Comparison of ENCODE assay signal across 21 cellular contexts in genomic region chr1:115793162-115793561, GRCh38. TPM values are rescaled to one million over a fixed set of nuclear protein-coding genes. Genes with fewer than 3 reads are reported as not detected.
"Had no signal": no experiment of that assay in that cellular context is flagged by ENCODE, and none has a peak within 500 bp of the region (broad histone marks: within the 10 kb centered on the region; RNA-seq: fewer than 3 reads in every experiment).

No MANE protein-coding gene starts in this region.

- H3K4me3 Mint-ChIP-seq: activated CD4-positive, alpha-beta memory T cell treated with anti-CD3 and anti-CD28 coated beads for 36 hours; activated CD8-positive, alpha-beta memory T cell treated with anti-CD3 and anti-CD28 coated beads, Interleukin-2, amount 10 ng/mL, durations not matched to agents 7 days and 5 days; activated T-cell treated with anti-CD3 and anti-CD28 coated beads, Interleukin-2, amount 50 U/mL, for 24 hours; memory B cell; natural killer cell treated with Interleukin-12 subunit alpha and Interleukin-12 subunit beta and Interleukin-15 and Interleukin-18, amount 100 ng/mL, for 72 hours; stimulated activated naive CD8-positive, alpha-beta T cell treated with anti-CD3 and anti-CD28 coated beads, Interleukin-15, amount 100 ng/mL, for 72 hours; T-helper 2 cell treated with Interferon-gamma antibody and Interleukin-4, amounts not matched to agents 5 μg/mL and 100 μg/mL, for 36 hours had no signal

- H3K9me3 ChIP-seq: adrenal gland, gastrocnemius medialis, testis, upper lobe of right lung had no signal

- DNase-seq: activated CD4-positive, alpha-beta memory T cell treated with anti-CD3 and anti-CD28 coated beads for 36 hours; activated CD4-positive, alpha-beta T cell treated with anti-CD3 and anti-CD28 coated beads for 1 hour; activated CD8-positive, alpha-beta memory T cell treated with anti-CD3 and anti-CD28 coated beads, Interleukin-2, amount 10 ng/mL, durations not matched to agents 7 days and 5 days; activated effector memory CD4-positive, alpha-beta T cell treated with Interleukin-2 at 50 U/mL for 16 hours; activated naive CD4-positive, alpha-beta T cell treated with anti-CD3 and anti-CD28 coated beads, Interleukin-2, amount 50 U/mL, for 16 hours; activated T-cell treated with anti-CD3 and anti-CD28 coated beads, Interleukin-2, amount 50 U/mL, for 24 hours; adrenal gland; gastrocnemius medialis; islet precursor cell; posterior cingulate gyrus; stimulated activated naive CD8-positive, alpha-beta T cell treated with anti-CD3 and anti-CD28 coated beads, Interleukin-15, amount 100 ng/mL, for 72 hours; SW 1271; testis; upper lobe of right lung had no signal

- H3K27ac Mint-ChIP-seq: activated CD4-positive, alpha-beta memory T cell treated with anti-CD3 and anti-CD28 coated beads for 36 hours; activated CD8-positive, alpha-beta memory T cell treated with anti-CD3 and anti-CD28 coated beads, Interleukin-2, amount 10 ng/mL, durations not matched to agents 7 days and 5 days; activated T-cell treated with anti-CD3 and anti-CD28 coated beads, Interleukin-2, amount 50 U/mL, for 24 hours; memory B cell; natural killer cell treated with Interleukin-12 subunit alpha and Interleukin-12 subunit beta and Interleukin-15 and Interleukin-18, amount 100 ng/mL, for 72 hours; stimulated activated naive CD8-positive, alpha-beta T cell treated with anti-CD3 and anti-CD28 coated beads, Interleukin-15, amount 100 ng/mL, for 72 hours; T-helper 2 cell treated with Interferon-gamma antibody and Interleukin-4, amounts not matched to agents 5 μg/mL and 100 μg/mL, for 36 hours had no signal

- H3K27ac ChIP-seq: adrenal gland, cardiac muscle cell, gastrocnemius medialis, testis, upper lobe of right lung had no signal

- H3K27me3 ChIP-seq: cardiac muscle cell, testis, upper lobe of right lung had no signal

- H3K4me1 Mint-ChIP-seq: activated CD8-positive, alpha-beta memory T cell treated with anti-CD3 and anti-CD28 coated beads, Interleukin-2, amount 10 ng/mL, durations not matched to agents 7 days and 5 days; memory B cell; stimulated activated naive CD8-positive, alpha-beta T cell treated with anti-CD3 and anti-CD28 coated beads, Interleukin-15, amount 100 ng/mL, for 72 hours had no signal

- H3K36me3 Mint-ChIP-seq: activated CD4-positive, alpha-beta memory T cell treated with anti-CD3 and anti-CD28 coated beads for 36 hours; activated CD8-positive, alpha-beta memory T cell treated with anti-CD3 and anti-CD28 coated beads, Interleukin-2, amount 10 ng/mL, durations not matched to agents 7 days and 5 days; memory B cell; natural killer cell treated with Interleukin-12 subunit alpha and Interleukin-12 subunit beta and Interleukin-15 and Interleukin-18, amount 100 ng/mL, for 72 hours had no signal

- H3K4me3 ChIP-seq: adrenal gland, cardiac muscle cell, gastrocnemius medialis, smooth muscle cell, testis, upper lobe of right lung had no signal

- ATAC-seq: activated CD8-positive, alpha-beta memory T cell treated with anti-CD3 and anti-CD28 coated beads, Interleukin-2, amount 10 ng/mL, durations not matched to agents 7 days and 5 days; gastrocnemius medialis; left lobe of liver; natural killer cell treated with Interleukin-12 subunit alpha and Interleukin-12 subunit beta and Interleukin-15 and Interleukin-18, amount 100 ng/mL, for 72 hours; stimulated activated naive CD8-positive, alpha-beta T cell treated with anti-CD3 and anti-CD28 coated beads, Interleukin-15, amount 100 ng/mL, for 72 hours; upper lobe of right lung had no signal

- H3K4me1 ChIP-seq: adrenal gland, gastrocnemius medialis, testis, upper lobe of right lung had no signal

- H3K9me3 Mint-ChIP-seq: activated CD4-positive, alpha-beta memory T cell treated with anti-CD3 and anti-CD28 coated beads for 36 hours; activated T-cell treated with anti-CD3 and anti-CD28 coated beads, Interleukin-2, amount 50 U/mL, for 24 hours; memory B cell; natural killer cell treated with Interleukin-12 subunit alpha and Interleukin-12 subunit beta and Interleukin-15 and Interleukin-18, amount 100 ng/mL, for 72 hours; stimulated activated naive CD8-positive, alpha-beta T cell treated with anti-CD3 and anti-CD28 coated beads, Interleukin-15, amount 100 ng/mL, for 72 hours; T-helper 2 cell treated with Interferon-gamma antibody and Interleukin-4, amounts not matched to agents 5 μg/mL and 100 μg/mL, for 36 hours had no signal

- H3K36me3 ChIP-seq: adrenal gland, cardiac muscle cell, gastrocnemius medialis, upper lobe of right lung had no signal

RNA-seq across cellular contexts. Expression of gene CASQ2, which starts 24.6 kb away (rescaled TPM):
- total RNA-seq: activated CD4-positive, alpha-beta memory T cell treated with anti-CD3 and anti-CD28 coated beads for 36 hours; activated CD8-positive, alpha-beta memory T cell treated with anti-CD3 and anti-CD28 coated beads, Interleukin-2, amount 10 ng/mL, durations not matched to agents 7 days and 5 days; fibroblast of lung; natural killer cell treated with Interleukin-12 subunit alpha and Interleukin-12 subunit beta and Interleukin-15 and Interleukin-18, amount 100 ng/mL, for 72 hours; smooth muscle cell had no signal
- polyA plus RNA-seq: smooth muscle cell had no signal

RNA-seq across cellular contexts. Expression of gene NHLH2, which starts 47.8 kb away (rescaled TPM):
- total RNA-seq: activated CD4-positive, alpha-beta memory T cell treated with anti-CD3 and anti-CD28 coated beads for 36 hours; activated CD8-positive, alpha-beta memory T cell treated with anti-CD3 and anti-CD28 coated beads, Interleukin-2, amount 10 ng/mL, durations not matched to agents 7 days and 5 days; adrenal gland; cardiac muscle cell; fibroblast of lung; gastrocnemius medialis; left lobe of liver; natural killer cell treated with Interleukin-12 subunit alpha and Interleukin-12 subunit beta and Interleukin-15 and Interleukin-18, amount 100 ng/mL, for 72 hours had no signal
- polyA plus RNA-seq: adrenal gland, cardiac muscle cell, fibroblast of lung had no signal
